ENCODE assay signal across 19 cellular contexts in genomic region chr16:23232806-23233205, GRCh38. TPM values are rescaled to one million over a fixed set of nuclear protein-coding genes. Genes with fewer than 3 reads are reported as not detected.
DNase-seq lines count a peak whose midpoint lies in the region; ATAC-seq and TF ChIP-seq lines count a peak whose summit lies in the region.
"Had no signal": no experiment of that assay in that cellular context is flagged by ENCODE, and none has a peak within 500 bp of the region (broad histone marks: within the 10 kb centered on the region; RNA-seq: fewer than 3 reads in every experiment).

No MANE protein-coding gene starts in this region.

- TF ChIP-seq POLR2A in ovary (IDR thresholded peaks at IDR 0.05), result no peak

- DNase-seq in NCI-H2196 (lab: John Stamatoyannopoulos, UW; ENCODE audit: unreplicated experiment) (peak; percentile 39), NCI-H2196 treated with DMSO at 0.1 percent for 48 hours (lab: John Stamatoyannopoulos, UW; ENCODE audit: unreplicated experiment) (no peak), LNCaP clone FGC (ENCODE audit: low read depth) (peak; percentile 10), NCI-H2227 (lab: John Stamatoyannopoulos, UW; ENCODE audit: unreplicated experiment) (peak; percentile 55), mucosa of descending colon (peak in 1 of 3 donors; percentile 80), ovary (no peak), globus pallidus (ENCODE audit: low spot score) (no peak)
- DNase-seq in stimulated activated CD4-positive, alpha-beta T cell treated with anti-CD3 and anti-CD28 coated beads, Interleukin-4, amount 100 ng/mL, for 1 hour, result no peak
- DNase-seq: AML-193; CD4-positive, alpha-beta T cell; EL; HFFc6; MG63; NCI-H1436 treated with DMSO at 0.1 percent for 48 hours; SK-N-SH; T-helper 1 cell had no signal

- no peaks in the 10 kb centered on the region for H3K36me3 ChIP-seq in mucosa of descending colon (ENCODE audit: low read depth)
- H3K36me3 ChIP-seq in ovary, result no peaks in the 10 kb centered on the region
- H3K36me3 ChIP-seq: MG63 had no signal

- no peak overlapping the region for H3K4me3 ChIP-seq in LNCaP clone FGC (ENCODE audit: low read depth, low read length)
- H3K4me3 ChIP-seq in mucosa of descending colon, result no peak overlapping the region
- no peak overlapping the region for H3K4me3 ChIP-seq in ovary
- H3K4me3 ChIP-seq: MG63 had no signal

- ATAC-seq in mucosa of descending colon, result peak; percentile 53
- ATAC-seq: Right ventricle myocardium inferior had no signal

- TF ChIP-seq EP300 in ovary (IDR thresholded peaks at IDR 0.05), result no peak

- WGBS in ovary, 3 donors, result 40 to 46% (median 43%) methylated on average over 2 of the region's 2 CpGs

- intact Hi-C loops in mucosa of descending colon (cut with DNase I, micrococcal nuclease), result no loop called here
- intact Hi-C loops in ovary (cut with DNase I), result no loop called here

- H3K9me3 ChIP-seq in mucosa of descending colon (no peaks in the 10 kb centered on the region), ovary (no peaks in the 10 kb centered on the region)
- H3K9me3 ChIP-seq: MG63, SK-N-SH had no signal

- TF ChIP-seq CTCF in LNCaP clone FGC (IDR thresholded peaks at IDR 0.05; ENCODE audit: control insufficient read depth, extremely low read depth, insufficient read depth) (no peak), mucosa of descending colon (IDR thresholded peaks at IDR 0.05) (no peak), ovary (IDR thresholded peaks at IDR 0.05) (no peak)

- H3K27me3 ChIP-seq in ovary, result no peaks in the 10 kb centered on the region
- H3K27me3 ChIP-seq: MG63 had no signal

- no peak overlapping the region for H3K27ac ChIP-seq in ovary
- H3K27ac ChIP-seq: KMS-11 had no signal

- H3K4me1 ChIP-seq in mucosa of descending colon (ENCODE audit: low read depth) (peaks cover 9% of the 10 kb centered on the region), ovary (ENCODE audit: insufficient read depth) (no peaks in the 10 kb centered on the region)

RNA-seq across cellular contexts. Expression of gene SCNN1G, which starts 50.3 kb away (rescaled TPM):
- total RNA-seq in mucosa of descending colon, result 10 to 100 TPM in 1 of 3 donors, 1 to 10 TPM in 2; 1.9 to 52.4 (median 4.2) TPM
- 1 to 10 TPM in 2 of 7 donors, under 1 TPM in 2, not detected in 3; 0.05 to 2.6 (median 1.0) TPM for total RNA-seq in ovary
- under 1 TPM in 1 of 2 donors, not detected in 1; 0.02 TPM for polyA plus RNA-seq in ovary
- total RNA-seq: CD4-positive, alpha-beta T cell; HFFc6; NCI-H460 had no signal
- polyA plus RNA-seq: SK-N-SH had no signal

Comparison
In these comparisons a context has a peak if more than half of its experiments do, and no peak if none do; other contexts are left out.
1. DNase-seq: peak in NCI-H2196 (single experiment), LNCaP clone FGC (single experiment) and NCI-H2227 (single experiment); none in NCI-H2196 treated with DMSO at 0.1 percent for 48 hours (single experiment), ovary (0 of 5), stimulated activated CD4-positive, alpha-beta T cell treated with anti-CD3 and anti-CD28 coated beads, Interleukin-4, amount 100 ng/mL, for 1 hour (single experiment) and globus pallidus (single experiment).